ENCODE assay signal across 8 cellular contexts in genomic region chr9:126702501-126703329, GRCh38.
DNase-seq lines count a peak whose midpoint lies in the region; ATAC-seq and TF ChIP-seq lines count a peak whose summit lies in the region.

No MANE protein-coding gene starts in this region.

- no peaks in the 10 kb centered on the region for H3K9me2 ChIP-seq in hepatocyte (replicated peaks; ENCODE audit: insufficient read depth)

- H3K4me1 ChIP-seq in hepatocyte (ENCODE audit: insufficient read depth): peaks cover 6% of the 10 kb centered on the region
- peaks cover 14% of the 10 kb centered on the region for H3K4me1 ChIP-seq in testis

- no peak overlapping the region for H2AFZ ChIP-seq in hepatocyte

- DNase-seq in AG20443 (ENCODE audit: low spot score) (peak; percentile 67), HL-60 (ENCODE audit: low read depth in 1 of 2, low spot score in 1 of 2) (no peak), hepatocyte (ENCODE audit: low spot score) (peak; percentile 49), testis (peak; percentile 51), H4 (ENCODE audit: low spot score) (no peak)
- peak; percentile 66 to 71 for DNase-seq in activated T-cell treated with anti-CD3 and anti-CD28 coated beads, Interleukin-2, amount 50 U/mL, for 48 hours

- H3K9me3 ChIP-seq in hepatocyte (ENCODE audit: low read depth) (no peaks in the 10 kb centered on the region), testis (no peaks in the 10 kb centered on the region)

- no peaks in the 10 kb centered on the region for H3K36me3 ChIP-seq in hepatocyte (replicated peaks; ENCODE audit: insufficient read depth, low read depth)
- H3K36me3 ChIP-seq in testis (ENCODE audit: low read depth, missing control alignments): no peaks in the 10 kb centered on the region

- ATAC-seq in HG02610 (IDR thresholded peaks at IDR 0.05; ENCODE audit: unreplicated experiment) (no peak), GM19452 (IDR thresholded peaks at IDR 0.05; ENCODE audit: unreplicated experiment) (no peak)

- H3K27ac ChIP-seq in HL-60 (replicated peaks) (no peak overlapping the region), hepatocyte (no peak overlapping the region), testis (no peak overlapping the region)

- TF ChIP-seq CTCF in HL-60 (IDR thresholded peaks at IDR 0.05; ENCODE audit: insufficient read depth, low read length) (peak; percentile 51), hepatocyte (IDR thresholded peaks at IDR 0.05; ENCODE audit: poor library complexity) (peak; percentile 48), testis (IDR thresholded peaks at IDR 0.05) (peak; percentile 17 to 59 (median 37))

- H3K4me3 ChIP-seq in HL-60 (replicated peaks; ENCODE audit: insufficient read depth, low read length) (no peak overlapping the region), hepatocyte (no peak overlapping the region), testis (no peak overlapping the region)

- TF ChIP-seq POLR2A in testis (IDR thresholded peaks at IDR 0.05): no peak

- intact Hi-C loops in testis (cut with DNase I; ENCODE audit: low total_unique reads): loop anchor here (10.0 kb wide), 1 partner anchor 82 kb away; no protein-coding TSS in a partner anchor

- 40% methylated on average over 21 of the region's 22 CpGs for WGBS in hepatocyte (ENCODE audit: low lambda C conversion rate, missing lambda C conversion rate)
- WGBS in testis, 2 donors: 50 to 54% methylated on average over 17 to 22 of the region's 22 CpGs

- H3K27me3 ChIP-seq in HL-60 (ENCODE audit: insufficient read depth, poor library complexity, severe bottlenecking): peaks cover 2% of the 10 kb centered on the region
- H3K27me3 ChIP-seq in hepatocyte: peaks cover 15% of the 10 kb centered on the region
- H3K27me3 ChIP-seq in testis: no peaks in the 10 kb centered on the region

- no peaks in the 10 kb centered on the region for H3K79me2 ChIP-seq in hepatocyte

- no peaks in the 10 kb centered on the region for H4K20me1 ChIP-seq in hepatocyte (ENCODE audit: insufficient read depth, poor library complexity, severe bottlenecking)

- no peak overlapping the region for H3K4me2 ChIP-seq in hepatocyte

Comparison
In these comparisons a context has a peak if more than half of its experiments do, and no peak if none do; other contexts are left out.
1. DNase-seq: peak in AG20443 (single experiment), activated T-cell treated with anti-CD3 and anti-CD28 coated beads, Interleukin-2, amount 50 U/mL, for 48 hours (2 of 2), hepatocyte (single experiment) and testis (single experiment); none in HL-60 (0 of 2) and H4 (single experiment).
2. Peak in every context shown above with its lines, with median percentiles within 50 percentile points of each other: CTCF ChIP-seq.